ENCODE assay signal across 23 cellular contexts in the genomic region with DNA sequence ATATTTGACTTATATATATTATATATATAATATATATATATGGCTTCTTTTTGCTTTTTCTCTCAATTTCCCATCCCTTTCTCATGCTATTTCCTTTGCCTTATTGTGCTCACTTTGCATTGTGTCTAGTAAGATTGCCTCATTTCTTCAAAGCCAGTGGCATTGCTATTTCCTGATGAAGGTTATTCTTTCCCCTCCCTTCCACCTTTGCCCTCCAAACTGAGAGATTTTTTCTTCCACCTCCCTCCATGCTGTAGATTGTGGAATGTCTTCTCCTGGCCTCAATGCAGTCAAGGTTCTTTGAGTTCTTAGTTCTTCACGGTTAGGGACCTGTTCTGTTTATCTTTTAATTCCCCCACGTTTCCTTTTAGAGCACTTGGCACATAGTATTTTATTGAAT. TPM values are rescaled to one million over a fixed set of nuclear protein-coding genes. Genes with fewer than 3 reads are reported as not detected.
A peak's percentile ranks its signal among the peaks of the same experiment; 100 is the strongest.
DNase-seq lines count a peak whose midpoint lies in the region; TF ChIP-seq lines count a peak whose summit lies in the region.
"Had no signal": no experiment of that assay in that cellular context is flagged by ENCODE, and none has a peak within 500 bp of the region (broad histone marks: within the 10 kb centered on the region; RNA-seq: fewer than 3 reads in every experiment).

No MANE protein-coding gene starts in this region.

- H3K27me3 Mint-ChIP-seq in activated T-cell treated with anti-CD3 and anti-CD28 coated beads, Interleukin-2, amount 50 U/mL, for 24 hours, result peaks cover 5% of the 10 kb centered on the region
- H3K27me3 Mint-ChIP-seq in endothelial cell (ENCODE audit: unreplicated experiment), result no peaks in the 10 kb centered on the region
- H3K27me3 Mint-ChIP-seq: CD4-positive, alpha-beta T cell had no signal

- no peak for DNase-seq in activated T-cell treated with anti-CD3 and anti-CD28 coated beads, Interleukin-2, amount 50 U/mL, for 24 hours
- DNase-seq in activated T-cell treated with anti-CD3 and anti-CD28 coated beads, Interleukin-2, amount 50 U/mL, for 1 hour, result no peak
- DNase-seq in endothelial cell (ENCODE audit: low spot score), result no peak
- DNase-seq in thyroid gland, result no peak
- DNase-seq in posterior vena cava (ENCODE audit: low spot score), result no peak
- DNase-seq in Peyer's patch, result no peak
- no peak for DNase-seq in NCI-H2029 treated with DMSO at 0.1 percent for 48 hours (lab: John Stamatoyannopoulos, UW)
- DNase-seq: ACHN; CD4-positive, alpha-beta T cell; COR-L47; DMS79 treated with DMSO at 0.1 percent for 48 hours; H9; HFFc6; MG63; NCI-H1417 treated with DMSO at 0.1 percent for 48 hours; NCI-H187 treated with DMSO at 0.1 percent for 48 hours; NCI-H2227 treated with DMSO at 0.1 percent for 48 hours; NCI-H510A treated with DMSO at 0.1 percent for 48 hours; NCI-H774; NK-92 treated with Interleukin-12 subunit alpha and Interleukin-12 subunit beta, amount 100 ng/mL, for 24 hours had no signal

- peak overlapping the region; percentile 1 for H3K27ac Mint-ChIP-seq in activated T-cell treated with anti-CD3 and anti-CD28 coated beads, Interleukin-2, amount 50 U/mL, for 24 hours
- H3K27ac Mint-ChIP-seq in endothelial cell (ENCODE audit: unreplicated experiment), result peak overlapping the region; percentile 59
- H3K27ac Mint-ChIP-seq: CD4-positive, alpha-beta T cell; H9; HFFc6 had no signal

- H3K9me3 Mint-ChIP-seq in activated T-cell treated with anti-CD3 and anti-CD28 coated beads, Interleukin-2, amount 50 U/mL, for 24 hours, result no peaks in the 10 kb centered on the region
- H3K9me3 Mint-ChIP-seq in endothelial cell (ENCODE audit: unreplicated experiment), result no peaks in the 10 kb centered on the region
- H3K9me3 Mint-ChIP-seq: CD4-positive, alpha-beta T cell; H9; HFFc6 had no signal

- no peak overlapping the region for H3K4me3 Mint-ChIP-seq in activated T-cell treated with anti-CD3 and anti-CD28 coated beads, Interleukin-2, amount 50 U/mL, for 24 hours
- no peak overlapping the region for H3K4me3 Mint-ChIP-seq in endothelial cell (ENCODE audit: unreplicated experiment)
- H3K4me3 Mint-ChIP-seq: CD4-positive, alpha-beta T cell; H9; HFFc6 had no signal

- H3K4me3 ChIP-seq in mucosa of rectum (ENCODE audit: low read length in 2 of 2) (peak overlapping the region in 1 of 2 donors; percentile 37), thyroid gland (replicated peaks in 1 of 3) (no peak overlapping the region), Peyer's patch (no peak overlapping the region)
- H3K4me3 ChIP-seq: BLaER1, MG63 had no signal

- no peaks in the 10 kb centered on the region for H3K36me3 ChIP-seq in mucosa of rectum (ENCODE audit: control insufficient read depth in 2 of 2, insufficient read depth in 2 of 2, low read length in 2 of 2)
- H3K36me3 ChIP-seq in thyroid gland, result no peaks in the 10 kb centered on the region
- no peaks in the 10 kb centered on the region for H3K36me3 ChIP-seq in Peyer's patch
- H3K36me3 ChIP-seq: BLaER1, MG63 had no signal

- TF ChIP-seq POLR2A in thyroid gland (IDR thresholded peaks at IDR 0.05) (no peak), Peyer's patch (IDR thresholded peaks at IDR 0.05) (no peak)

- intact Hi-C loops in thyroid gland (cut with DNase I), result no loop called here
- intact Hi-C loops in posterior vena cava (cut with DNase I), result no loop called here

- H3K4me1 ChIP-seq in mucosa of rectum (ENCODE audit: control insufficient read depth in 2 of 2, insufficient read depth in 2 of 2, low read length in 2 of 2) (peaks cover 4 to 12% of the 10 kb centered on the region in 2 donors), thyroid gland (peaks cover 72 to 75% of the 10 kb centered on the region in 2 donors), Peyer's patch (peaks cover 0 to 9% (median 0%) of the 10 kb centered on the region in 4 donors)
- H3K4me1 ChIP-seq: BLaER1 had no signal

- peaks cover 41% of the 10 kb centered on the region for H3K4me1 Mint-ChIP-seq in activated T-cell treated with anti-CD3 and anti-CD28 coated beads, Interleukin-2, amount 50 U/mL, for 24 hours (ENCODE audit: low read depth)
- peaks cover 50% of the 10 kb centered on the region for H3K4me1 Mint-ChIP-seq in endothelial cell (ENCODE audit: unreplicated experiment)

- no peak for TF ChIP-seq CTCF in endothelial cell (IDR thresholded peaks at IDR 0.05; ENCODE audit: unreplicated experiment)
- TF ChIP-seq CTCF in thyroid gland (IDR thresholded peaks at IDR 0.05), result no peak
- TF ChIP-seq CTCF in Peyer's patch (IDR thresholded peaks at IDR 0.05), result no peak

- no peaks in the 10 kb centered on the region for H3K36me3 Mint-ChIP-seq in activated T-cell treated with anti-CD3 and anti-CD28 coated beads, Interleukin-2, amount 50 U/mL, for 24 hours (ENCODE audit: low read depth)
- H3K36me3 Mint-ChIP-seq in endothelial cell (ENCODE audit: low read depth, unreplicated experiment), result peaks cover 3% of the 10 kb centered on the region

- H3K27ac ChIP-seq in mucosa of rectum (ENCODE audit: low read depth in 2 of 2, low read length in 2 of 2) (peak overlapping the region; percentile 12 to 41), thyroid gland (peak overlapping the region; percentile 77 to 94 (median 79)), Peyer's patch (peak overlapping the region in 1 of 4 donors; percentile 45)
- H3K27ac ChIP-seq: 22Rv1, BLaER1 had no signal

- H3K27me3 ChIP-seq in mucosa of rectum (ENCODE audit: control insufficient read depth in 2 of 2, insufficient read depth in 2 of 2, low read length in 2 of 2) (no peaks in the 10 kb centered on the region), thyroid gland (no peaks in the 10 kb centered on the region), Peyer's patch (no peaks in the 10 kb centered on the region)
- H3K27me3 ChIP-seq: BLaER1, MG63 had no signal

- 13% methylated on average over 2 of the region's 2 CpGs for WGBS in thyroid gland, 2 donors

- H3K9me3 ChIP-seq in mucosa of rectum (ENCODE audit: control insufficient read depth in 2 of 2, low read length in 2 of 2) (no peaks in the 10 kb centered on the region), thyroid gland (no peaks in the 10 kb centered on the region), Peyer's patch (no peaks in the 10 kb centered on the region)
- H3K9me3 ChIP-seq: BLaER1, MG63 had no signal

- H3K9ac ChIP-seq in mucosa of rectum (ENCODE audit: low read depth in 1 of 2, low read length in 2 of 2), result no peak overlapping the region
- H3K9ac ChIP-seq: BLaER1 had no signal

RNA-seq across cellular contexts. Expression of gene SH3BGRL2, which starts 17.2 kb away (rescaled TPM):
- total RNA-seq in endothelial cell (ENCODE audit: unreplicated experiment), result 7.0 TPM
- total RNA-seq in thyroid gland, result 100 to 1,000 TPM; 170 to 225 (median 183) TPM
- 10 to 100 TPM; 14.0 to 15.0 TPM for total RNA-seq in posterior vena cava
- total RNA-seq in Peyer's patch, result 100 to 1,000 TPM in 2 of 4 donors, 10 to 100 TPM in 2; 54.5 to 114 (median 84.8) TPM
